Comparison of ENCODE assay signal across 9 cellular contexts in the genomic region with DNA sequence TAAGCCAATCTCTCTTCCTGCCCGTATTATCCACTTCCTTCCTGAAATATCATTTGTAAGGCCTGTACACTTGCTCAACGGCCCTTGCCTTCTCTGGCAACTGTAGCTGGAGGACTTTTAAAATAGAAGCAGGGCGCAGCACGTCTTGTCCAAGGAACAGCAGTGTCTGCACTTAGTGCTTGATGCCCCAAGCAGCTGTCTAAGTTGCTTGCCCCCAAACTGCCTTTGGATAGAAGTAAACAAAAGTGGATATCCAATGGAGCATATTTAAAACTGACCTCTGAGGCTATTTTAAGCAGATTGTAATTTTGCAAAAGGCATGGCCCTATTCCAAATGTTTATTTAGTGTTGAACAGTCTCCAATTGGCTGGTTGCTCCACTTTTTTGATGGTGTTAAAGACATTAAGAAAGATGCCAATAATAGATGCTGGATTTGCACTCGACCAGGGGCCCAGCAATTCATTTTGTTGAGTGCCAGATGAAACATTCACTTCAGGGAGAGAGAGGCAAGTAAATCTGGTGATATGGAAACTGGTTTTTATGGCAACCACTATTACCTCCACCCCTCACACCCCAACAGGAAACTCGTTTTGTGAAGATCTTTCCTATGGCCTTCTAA.
A peak's percentile ranks its signal among the peaks of the same experiment; 100 is the strongest.
DNase-seq lines count a peak whose midpoint lies in the region; ATAC-seq and TF ChIP-seq lines count a peak whose summit lies in the region.
"Had no signal": no experiment of that assay in that cellular context is flagged by ENCODE, and none has a peak within 500 bp of the region (broad histone marks: within the 10 kb centered on the region; RNA-seq: fewer than 3 reads in every experiment).

No MANE protein-coding gene starts in this region.

- H3K36me3 ChIP-seq in spleen (no peaks in the 10 kb centered on the region), HAP-1 (replicated peaks) (no peaks in the 10 kb centered on the region)

- H3K27me3 ChIP-seq in spleen (replicated peaks in 1 of 7), result no peaks in the 10 kb centered on the region
- no peaks in the 10 kb centered on the region for H3K27me3 ChIP-seq in HAP-1 (ENCODE audit: low read depth)

- in situ Hi-C loops in HAP-1 (cut with MboI; ENCODE audit: low sequenced_read_pairs), result no loop called here

- peak; percentile 7 for DNase-seq in LNCaP clone FGC (ENCODE audit: low read depth)
- peak; percentile 82 for DNase-seq in SKM-1 (lab: John Stamatoyannopoulos, UW; ENCODE audit: unreplicated experiment)
- peak; percentile 33 to 39 for DNase-seq in hippocampal formation (lab: John Stamatoyannopoulos, UW)
- DNase-seq in spleen, result no peak
- no peak for DNase-seq in HAP-1 (ENCODE audit: low spot score in 2 of 2)

- H3K27ac ChIP-seq in spleen, result peak overlapping the region; percentile 21 to 66 (median 60)

- no peak for TF ChIP-seq CTCF in LNCaP clone FGC (IDR thresholded peaks at IDR 0.05; ENCODE audit: control insufficient read depth, extremely low read depth, insufficient read depth)
- no peak for TF ChIP-seq CTCF in spleen (IDR thresholded peaks at IDR 0.05 in 8 of 11, conservative IDR thresholded peaks at IDR 0.05 in 3 of 11)

- H3K9me3 ChIP-seq in spleen (no peaks in the 10 kb centered on the region), HAP-1 (no peaks in the 10 kb centered on the region)

- no peak overlapping the region for H3K4me3 ChIP-seq in LNCaP clone FGC (ENCODE audit: low read depth, low read length)
- H3K4me3 ChIP-seq in spleen, result no peak overlapping the region
- no peak overlapping the region for H3K4me3 ChIP-seq in HAP-1

- 8 to 20% (median 13%) methylated on average over 6 of the region's 6 CpGs for WGBS in spleen, 5 donors

- intact Hi-C loops in spleen (cut with DNase I; ENCODE audit: low total_unique reads), result no loop called here

- H3K4me1 ChIP-seq in spleen (peaks cover 22 to 52% (median 27%) of the 10 kb centered on the region in 6 donors), HAP-1 (no peaks in the 10 kb centered on the region)

- ATAC-seq in GM18870 (IDR thresholded peaks at IDR 0.05; ENCODE audit: unreplicated experiment) (no peak), HG03442 (IDR thresholded peaks at IDR 0.05; ENCODE audit: unreplicated experiment) (no peak), HG02678 (IDR thresholded peaks at IDR 0.05; ENCODE audit: unreplicated experiment) (no peak)
- ATAC-seq: Panc1 had no signal

- TF ChIP-seq POLR2A in spleen (IDR thresholded peaks at IDR 0.05), result no peak

Comparison
In these comparisons a context has a peak if more than half of its experiments do, and no peak if none do; other contexts are left out.
1. DNase-seq: peak in LNCaP clone FGC (single experiment), SKM-1 (single experiment) and hippocampal formation (2 of 2); none in spleen (single experiment) and HAP-1 (0 of 2).